ENCODE assay signal across 27 cellular contexts in genomic region chr22:17589810-17590375, GRCh38. TPM values are rescaled to one million over a fixed set of nuclear protein-coding genes. Genes with fewer than 3 reads are reported as not detected.
A peak's percentile ranks its signal among the peaks of the same experiment; 100 is the strongest.
DNase-seq lines count a peak whose midpoint lies in the region; ATAC-seq and TF ChIP-seq lines count a peak whose summit lies in the region.
"Had no signal": no experiment of that assay in that cellular context is flagged by ENCODE, and none has a peak within 500 bp of the region (broad histone marks: within the 10 kb centered on the region; RNA-seq: fewer than 3 reads in every experiment).

No MANE protein-coding gene starts in this region.

- H3K79me2 ChIP-seq in H9 (ENCODE audit: insufficient read depth, low read length), result no peaks in the 10 kb centered on the region

- no peak overlapping the region for H4K8ac ChIP-seq in H9 (replicated peaks; ENCODE audit: insufficient read length, low read depth, low read length)

- no peak overlapping the region for H3T11ph ChIP-seq in H9 (ENCODE audit: low read length)

- H4K20me1 ChIP-seq in H9 (ENCODE audit: control insufficient read depth, insufficient read depth, insufficient read length), result no peaks in the 10 kb centered on the region
- H4K20me1 ChIP-seq: BLaER1 had no signal

- H3K9ac ChIP-seq in H9 (ENCODE audit: extremely low read depth, insufficient read length, low read length), result no peak overlapping the region
- H3K9ac ChIP-seq: BLaER1 had no signal

- H3K4me2 ChIP-seq in H9 (ENCODE audit: insufficient read depth, insufficient read length, low read length), result no peak overlapping the region
- H3K4me2 ChIP-seq: BLaER1, PC-9 had no signal

- H4K91ac ChIP-seq in H9 (ENCODE audit: insufficient read length, low read depth, low read length), result no peak overlapping the region

- no peak overlapping the region for H2AFZ ChIP-seq in H9 (ENCODE audit: low read length)
- H2AFZ ChIP-seq: PC-9 had no signal

- WGBS in H9 (ENCODE audit: extremely low coverage, insufficient read length, low lambda C conversion rate), result no CpG with 5 or more reads among the region's 10 CpGs

- H2BK20ac ChIP-seq in H9 (ENCODE audit: low read depth, low read length, poor library complexity, severe bottlenecking), result no peak overlapping the region

- no peak for ATAC-seq in HG03025 (IDR thresholded peaks at IDR 0.05; ENCODE audit: low FRiP score, unreplicated experiment)
- ATAC-seq in HG02642 (IDR thresholded peaks at IDR 0.05; ENCODE audit: poor library complexity, unreplicated experiment), result no peak
- ATAC-seq: activated naive CD8-positive, alpha-beta T cell treated with anti-CD3 and anti-CD28 coated beads, Interleukin-2, amount 50 U/mL, for 24 hours; Right ventricle myocardium inferior; sciatic nerve had no signal

- H3K27me3 ChIP-seq in H9 (ENCODE audit: insufficient read depth, low read length), result no peaks in the 10 kb centered on the region
- H3K27me3 ChIP-seq: BLaER1, tibial nerve had no signal

- H3K4me3 Mint-ChIP-seq in H9, result no peak overlapping the region
- H3K4me3 Mint-ChIP-seq in brain, result no peak overlapping the region
- no peak overlapping the region for H3K4me3 Mint-ChIP-seq in neural crest cell
- H3K4me3 Mint-ChIP-seq: activated CD4-positive, alpha-beta memory T cell treated with anti-CD3 and anti-CD28 coated beads for 36 hours; activated naive CD8-positive, alpha-beta T cell treated with anti-CD3 and anti-CD28 coated beads, Interleukin-2, amount 50 U/mL, for 24 hours; mesothelial cell of epicardium had no signal

- H3K9me3 Mint-ChIP-seq in H9 (no peaks in the 10 kb centered on the region), brain (no peaks in the 10 kb centered on the region), neural crest cell (no peaks in the 10 kb centered on the region)
- H3K9me3 Mint-ChIP-seq: activated CD4-positive, alpha-beta memory T cell treated with anti-CD3 and anti-CD28 coated beads for 36 hours; activated naive CD8-positive, alpha-beta T cell treated with anti-CD3 and anti-CD28 coated beads, Interleukin-2, amount 50 U/mL, for 24 hours; mesothelial cell of epicardium had no signal

- H3K36me3 Mint-ChIP-seq in H9 (ENCODE audit: insufficient read depth in 1 of 3, low read depth in 3 of 3) (peaks cover 33 to 51% (median 39%) of the 10 kb centered on the region in 3 experiments), brain (peaks cover 35% of the 10 kb centered on the region), neural crest cell (ENCODE audit: low read depth) (peaks cover 9% of the 10 kb centered on the region)

- H3K27ac Mint-ChIP-seq in H9, result peak overlapping the region; percentile 14 to 73 (median 49); a peak in 3 of 7 replicates
- H3K27ac Mint-ChIP-seq in brain, result peak overlapping the region in 4 of 5 experiments; percentile 13 to 85 (median 60)
- H3K27ac Mint-ChIP-seq in neural crest cell (ENCODE audit: unreplicated experiment), result peak overlapping the region; percentile 67
- H3K27ac Mint-ChIP-seq: activated CD4-positive, alpha-beta memory T cell treated with anti-CD3 and anti-CD28 coated beads for 36 hours; activated naive CD8-positive, alpha-beta T cell treated with anti-CD3 and anti-CD28 coated beads, Interleukin-2, amount 50 U/mL, for 24 hours; mesothelial cell of epicardium had no signal

- H2BK120ac ChIP-seq in H9 (ENCODE audit: low read depth, low read length, poor library complexity, severe bottlenecking), result no peak overlapping the region

- H3K27ac ChIP-seq in H9 (ENCODE audit: insufficient read length, low read depth, low read length), result no peak overlapping the region
- H3K27ac ChIP-seq: BLaER1, PC-9, prostate gland, tibial nerve had no signal

- no peak overlapping the region for H2BK5ac ChIP-seq in H9 (ENCODE audit: insufficient read length, low read length)

- H3K4me1 Mint-ChIP-seq in H9, result peaks cover 0 to 2% of the 10 kb centered on the region in 2 experiments; a peak in 1 of 4 replicates
- no peaks in the 10 kb centered on the region for H3K4me1 Mint-ChIP-seq in brain
- no peaks in the 10 kb centered on the region for H3K4me1 Mint-ChIP-seq in neural crest cell
- H3K4me1 Mint-ChIP-seq: mesothelial cell of epicardium had no signal

- H2BK12ac ChIP-seq in H9 (ENCODE audit: insufficient read length, low read depth, low read length), result no peak overlapping the region

- no peaks in the 10 kb centered on the region for H3K4me1 ChIP-seq in H9 (ENCODE audit: insufficient read depth, low read length)
- H3K4me1 ChIP-seq: prostate gland, tibial nerve had no signal

- no peak overlapping the region for H3K14ac ChIP-seq in H9 (ENCODE audit: insufficient read depth, low read length)

- DNase-seq in D341Med (ENCODE audit: low spot score) (peak; percentile 21), H9 (no peak), neural crest cell (ENCODE audit: low read depth, low spot score) (no peak), GM10266 (ENCODE audit: extremely low spot score) (no peak)
- DNase-seq: activated CD4-positive, alpha-beta memory T cell treated with anti-CD3 and anti-CD28 coated beads for 36 hours; activated CD4-positive, alpha-beta T cell treated with anti-CD3 and anti-CD28 coated beads for 1 hour; activated naive CD8-positive, alpha-beta T cell treated with anti-CD3 and anti-CD28 coated beads, Interleukin-2, amount 50 U/mL, for 24 hours; cortex of kidney; DMS53; islet precursor cell; NCI-H1417 treated with DMSO at 0.1 percent for 48 hours; NCI-H2029 treated with DMSO at 0.1 percent for 48 hours; NCI-H526; PC-9; stimulated activated CD4-positive, alpha-beta T cell treated with anti-CD3 and anti-CD28 coated beads, Interleukin-12 subunit alpha, Interleukin-12 subunit beta, amount 100 ng/mL, for 4 hours; stimulated activated CD4-positive, alpha-beta T cell treated with anti-CD3 and anti-CD28 coated beads, Interleukin-2, amount 100 ng/mL, for 48 hours had no signal

- H2AK5ac ChIP-seq in H9 (ENCODE audit: insufficient read length, low read length), result no peak overlapping the region

- no peak overlapping the region for H3K56ac ChIP-seq in H9 (ENCODE audit: insufficient read length, low read depth, low read length)

- H3K79me1 ChIP-seq in H9 (ENCODE audit: insufficient read depth, low read depth, low read length, poor library complexity, severe bottlenecking), result no peaks in the 10 kb centered on the region

- H3K23me2 ChIP-seq in H9 (ENCODE audit: insufficient read length, low read depth, low read length, poor library complexity, severe bottlenecking), result no peaks in the 10 kb centered on the region

- no peak overlapping the region for H3K18ac ChIP-seq in H9 (ENCODE audit: insufficient read length, low read depth, low read length)

- no peak for TF ChIP-seq CTCF in H9 (conservative IDR thresholded peaks at IDR 0.05)
- no peak for TF ChIP-seq CTCF in brain (conservative IDR thresholded peaks at IDR 0.05)
- TF ChIP-seq CTCF in neural crest cell (conservative IDR thresholded peaks at IDR 0.05), result no peak
- TF ChIP-seq CTCF in GM10266 (IDR thresholded peaks at IDR 0.05; ENCODE audit: control insufficient read depth, insufficient read depth, low read depth, missing control alignments), result no peak

- H4K5ac ChIP-seq in H9 (ENCODE audit: insufficient read length, low read depth, low read length), result no peak overlapping the region

- H3K27me3 Mint-ChIP-seq in H9 (ENCODE audit: low read depth), result no peaks in the 10 kb centered on the region
- H3K27me3 Mint-ChIP-seq in brain, result no peaks in the 10 kb centered on the region
- no peaks in the 10 kb centered on the region for H3K27me3 Mint-ChIP-seq in neural crest cell (ENCODE audit: low read depth)
- H3K27me3 Mint-ChIP-seq: activated CD4-positive, alpha-beta memory T cell treated with anti-CD3 and anti-CD28 coated beads for 36 hours; activated naive CD8-positive, alpha-beta T cell treated with anti-CD3 and anti-CD28 coated beads, Interleukin-2, amount 50 U/mL, for 24 hours had no signal

- no peak overlapping the region for H3K23ac ChIP-seq in H9 (ENCODE audit: insufficient read length, low read depth, low read length)

- H2BK15ac ChIP-seq in H9 (ENCODE audit: low read depth, low read length), result no peak overlapping the region

- H3K9me3 ChIP-seq in H9 (ENCODE audit: control insufficient read depth, low read depth, low read length), result no peaks in the 10 kb centered on the region
- H3K9me3 ChIP-seq: BLaER1, prostate gland, tibial nerve had no signal

- H3K4ac ChIP-seq in H9 (ENCODE audit: low read depth, low read length), result no peak overlapping the region

RNA-seq across cellular contexts. Expression of gene SLC25A18, which starts 26.6 kb away (rescaled TPM):
- total RNA-seq in H9 (2021) (2.3 and 3.0 TPM in 2 replicates), neural crest cell (0.34 and 0.86 TPM in 2 replicates)
- polyA plus RNA-seq in brain (ENCODE audit: insufficient read depth, low read depth, low replicate concordance), result 40.2 TPM
- total RNA-seq: activated CD4-positive, alpha-beta memory T cell treated with anti-CD3 and anti-CD28 coated beads for 36 hours; T-helper 2 cell treated with Interferon-gamma antibody and Interleukin-4, amounts not matched to agents 100 ng/mL and 5 ng/mL, for 36 hours had no signal
- polyA plus RNA-seq: AG04450 had no signal

RNA-seq across cellular contexts. Expression of gene ATP6V1E1, which starts 38.7 kb away (rescaled TPM):
- total RNA-seq in H9 (2021), result 89.2 and 90.0 TPM in 2 replicates
- polyA plus RNA-seq in brain (ENCODE audit: insufficient read depth, low read depth, low replicate concordance), result 250 TPM
- total RNA-seq in neural crest cell, result 59.2 and 63.9 TPM in 2 replicates

RNA-seq across cellular contexts. Expression of gene BCL2L13, which starts 48.7 kb away (rescaled TPM):
- 26.0 and 29.2 TPM in 2 replicates for total RNA-seq in H9 (2021)
- 39.7 TPM for polyA plus RNA-seq in brain (ENCODE audit: insufficient read depth, low read depth, low replicate concordance)
- 36.5 and 37.5 TPM in 2 replicates for total RNA-seq in neural crest cell
